Comparison of ENCODE assay signal across 7 cellular contexts in the genomic region with DNA sequence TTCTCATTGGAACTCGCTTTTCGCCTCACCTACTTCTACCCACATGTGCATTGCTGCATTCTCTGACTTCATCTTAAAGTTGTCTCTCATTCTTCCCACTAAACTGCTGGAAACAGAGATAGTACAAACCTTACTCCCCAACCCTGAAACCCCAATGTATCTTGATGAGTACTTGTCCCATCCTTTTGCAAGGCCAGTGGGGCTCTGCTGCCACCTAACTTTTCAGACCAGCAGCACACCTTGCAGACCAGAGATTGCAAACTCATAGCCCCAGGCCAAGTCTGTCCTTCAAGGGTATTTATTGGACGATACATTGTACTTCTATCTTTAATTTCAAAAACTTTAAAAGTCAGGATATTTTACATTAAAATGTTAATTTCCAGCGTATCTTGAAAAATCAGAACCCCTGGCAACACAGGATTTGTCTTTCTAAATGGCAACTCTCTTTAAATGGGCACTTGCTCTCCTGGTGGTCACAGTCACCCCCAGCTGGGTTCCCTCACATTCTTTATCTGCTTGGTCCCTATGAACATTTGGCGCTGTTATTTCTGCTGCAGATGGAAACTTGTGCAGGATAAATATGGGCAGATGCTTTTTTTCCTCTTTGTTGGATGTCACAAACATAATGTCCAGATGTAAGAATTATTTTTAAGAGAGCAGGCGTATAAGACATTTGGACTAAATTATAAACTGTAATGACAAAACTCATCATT.
A peak's percentile ranks its signal among the peaks of the same experiment; 100 is the strongest.
DNase-seq lines count a peak whose midpoint lies in the region; ATAC-seq and TF ChIP-seq lines count a peak whose summit lies in the region.

No MANE protein-coding gene starts in this region.

- DNase-seq in Daoy (ENCODE audit: low read depth): peak; percentile 52
- DNase-seq in H7: peak; percentile 70
- peak; percentile 29 for DNase-seq in kidney glomerular epithelial cell (lab: John Stamatoyannopoulos, UW)
- DNase-seq in putamen (ENCODE audit: low spot score): no peak

- H3K27me3 ChIP-seq in H7 (ENCODE audit: control insufficient read depth, insufficient read depth, low read length): no peaks in the 10 kb centered on the region

- ATAC-seq in SK-N-SH treated with all-trans-retinoic acid at 6 μM for 48 hours (peak; percentile 78), GM18517 (IDR thresholded peaks at IDR 0.05; ENCODE audit: unreplicated experiment) (no peak), GM18909 (IDR thresholded peaks at IDR 0.05; ENCODE audit: poor library complexity, unreplicated experiment) (no peak)

- H3K4me3 ChIP-seq in H7 (ENCODE audit: insufficient read depth, low read depth, low read length): no peak overlapping the region

- no peaks in the 10 kb centered on the region for H3K36me3 ChIP-seq in H7 (replicated peaks; ENCODE audit: control insufficient read depth, insufficient read depth, low read length)

TF ChIP-seq in SK-N-SH treated with all-trans-retinoic acid at 6 μM for 48 hours, 23 proteins besides CTCF, POLR2A, EP300 and RAD21:
- TF ChIP-seq ZFP3 (CRISPR knock-in tag; IDR thresholded peaks at IDR 0.05): no peak
TF ChIP-seq in SK-N-SH treated with all-trans-retinoic acid at 6 μM for 48 hours: peak in this region for 0.
